Comparison of ENCODE assay signal across 8 cellular contexts in the genomic region with DNA sequence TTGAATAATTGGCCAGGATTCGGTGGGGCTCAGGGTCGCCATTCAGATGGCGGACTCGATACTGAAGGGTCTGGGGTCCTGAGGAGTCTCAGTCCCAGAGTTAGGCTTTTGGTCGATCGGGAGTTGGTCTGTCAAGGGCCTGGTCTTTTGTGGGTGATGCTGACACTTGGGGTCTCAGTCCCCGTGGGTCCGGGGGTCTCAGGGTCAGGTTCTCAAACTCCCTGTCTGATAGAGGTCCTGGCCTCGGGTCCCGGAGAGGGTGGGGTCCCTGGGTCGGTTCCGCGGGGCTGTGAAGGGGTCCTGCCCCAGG. TPM values are rescaled to one million over a fixed set of nuclear protein-coding genes. Genes with fewer than 3 reads are reported as not detected.
A peak's percentile ranks its signal among the peaks of the same experiment; 100 is the strongest.
DNase-seq lines count a peak whose midpoint lies in the region; ATAC-seq and TF ChIP-seq lines count a peak whose summit lies in the region.

No MANE protein-coding gene starts in this region.

- H3K4me3 ChIP-seq in adrenal gland (peak overlapping the region; percentile 59 to 94 (median 84)), liver (ENCODE audit: low read depth in 1 of 3, low read length in 3 of 3) (peak overlapping the region; percentile 78 to 84 (median 82)), thyroid gland (replicated peaks in 1 of 3) (peak overlapping the region; percentile 59 to 92 (median 60))

- peaks cover 44% of the 10 kb centered on the region for H3K36me3 Mint-ChIP-seq in activated CD4-positive, alpha-beta T cell treated with anti-CD3 and anti-CD28 coated beads, Interleukin-2, amount 10 ng/mL, durations not matched to agents 7 days and 5 days (ENCODE audit: low read depth)

- WGBS in adrenal gland, 4 donors = 8 to 18% (median 10%) methylated on average over 5 to 13 of the region's 13 CpGs
- 12% methylated on average over 13 of the region's 13 CpGs for WGBS in liver
- 8 to 14% methylated on average over 6 to 8 of the region's 13 CpGs for WGBS in thyroid gland, 2 donors

- H3K36me3 ChIP-seq in adrenal gland (replicated peaks in 1 of 2) = peaks cover 0 to 54% of the 10 kb centered on the region in 2 donors
- peaks cover 13 to 44% (median 25%) of the 10 kb centered on the region in 4 donors for H3K36me3 ChIP-seq in liver (ENCODE audit: control insufficient read depth in 4 of 4, insufficient read depth in 3 of 4, low read depth in 1 of 4, low read length in 3 of 4)
- peaks cover 25 to 52% of the 10 kb centered on the region in 2 donors for H3K36me3 ChIP-seq in thyroid gland

- TF ChIP-seq CTCF in adrenal gland (IDR thresholded peaks at IDR 0.05) (no peak), liver (IDR thresholded peaks at IDR 0.05; ENCODE audit: low read depth, low read length, missing input control) (peak; percentile 38), thyroid gland (IDR thresholded peaks at IDR 0.05) (peak in 1 of 6 experiments; percentile 51), GM13977 (IDR thresholded peaks at IDR 0.05; ENCODE audit: extremely low read depth, insufficient read depth, missing control alignments) (no peak)

- peak overlapping the region; percentile 89 for H3K27ac Mint-ChIP-seq in activated CD4-positive, alpha-beta T cell treated with anti-CD3 and anti-CD28 coated beads, Interleukin-2, amount 10 ng/mL, durations not matched to agents 7 days and 5 days

- H3K27ac ChIP-seq in adrenal gland = peak overlapping the region in 4 of 5 donors; percentile 57 to 94 (median 85)
- peak overlapping the region; percentile 90 to 92 for H3K27ac ChIP-seq in liver (ENCODE audit: low read depth in 1 of 2, low read length in 2 of 2)
- H3K27ac ChIP-seq in thyroid gland = peak overlapping the region; percentile 82 to 85 (median 83)

- TF ChIP-seq RAD21 in liver (IDR thresholded peaks at IDR 0.05) = no peak

- H3K9me3 Mint-ChIP-seq in activated CD4-positive, alpha-beta T cell treated with anti-CD3 and anti-CD28 coated beads, Interleukin-2, amount 10 ng/mL, durations not matched to agents 7 days and 5 days = no peaks in the 10 kb centered on the region

- H3K4me1 ChIP-seq in adrenal gland (replicated peaks in 1 of 2) = peaks cover 16 to 33% of the 10 kb centered on the region in 2 donors
- H3K4me1 ChIP-seq in liver (ENCODE audit: control insufficient read depth in 4 of 4, insufficient read depth in 4 of 4, low read length in 3 of 4) = peaks cover 3 to 29% (median 24%) of the 10 kb centered on the region in 4 donors
- peaks cover 22 to 27% of the 10 kb centered on the region in 2 donors for H3K4me1 ChIP-seq in thyroid gland

- peaks cover 31% of the 10 kb centered on the region for H3K4me1 Mint-ChIP-seq in activated CD4-positive, alpha-beta T cell treated with anti-CD3 and anti-CD28 coated beads, Interleukin-2, amount 10 ng/mL, durations not matched to agents 7 days and 5 days

- in situ Hi-C loops in GM13977 (cut with MboI; ENCODE audit: low pct_unique_long_range_greater_than_20kb, low sequenced_read_pairs, unreplicated experiment) = no loop called here

- POLR2A ChIA-PET in activated CD4-positive, alpha-beta T cell treated with anti-CD3 and anti-CD28 coated beads, Interleukin-2, amount 10 ng/mL, durations not matched to agents 7 days and 5 days (lab: Charles Lee) = no interaction called here

- no peak for DNase-seq in activated CD4-positive, alpha-beta T cell treated with anti-CD3 and anti-CD28 coated beads, Interleukin-2, amount 10 ng/mL, durations not matched to agents 7 days and 5 days
- no peak for DNase-seq in activated CD4-positive, alpha-beta T cell treated with anti-CD3 and anti-CD28 coated beads for 48 hours
- DNase-seq in adrenal gland (no peak), thyroid gland (no peak), GM13977 (ENCODE audit: low spot score) (no peak), SIG-M5 treated with dmso at 0.1 percent for 504 hours (lab: John Stamatoyannopoulos, UW; ENCODE audit: unreplicated experiment) (no peak)

- intact Hi-C loops in adrenal gland (cut with DNase I) (no loop called here), thyroid gland (cut with DNase I) (no loop called here)

- H3K27me3 Mint-ChIP-seq in activated CD4-positive, alpha-beta T cell treated with anti-CD3 and anti-CD28 coated beads, Interleukin-2, amount 10 ng/mL, durations not matched to agents 7 days and 5 days = no peaks in the 10 kb centered on the region

- TF ChIP-seq POLR2A in adrenal gland (IDR thresholded peaks at IDR 0.05) (no peak), thyroid gland (IDR thresholded peaks at IDR 0.05) (no peak)

- H3K27me3 ChIP-seq in adrenal gland (no peaks in the 10 kb centered on the region), liver (ENCODE audit: control insufficient read depth in 4 of 4, insufficient read depth in 4 of 4, low read length in 3 of 4) (no peaks in the 10 kb centered on the region), thyroid gland (no peaks in the 10 kb centered on the region)

- CTCF ChIA-PET in activated CD4-positive, alpha-beta T cell treated with anti-CD3 and anti-CD28 coated beads, Interleukin-2, amount 10 ng/mL, durations not matched to agents 7 days and 5 days (lab: Charles Lee) = interaction anchor here (0.7 to 1.7 kb wide), 11 partner anchors 10 to 491 kb away, joined by 3 to 7 read pairs (median 4); partner anchors contain the start of genes CELSR3, IP6K2 and SLC26A6

- no peaks in the 10 kb centered on the region for H3K9me3 ChIP-seq in adrenal gland (replicated peaks in 1 of 3)
- H3K9me3 ChIP-seq in liver (ENCODE audit: control insufficient read depth in 4 of 4, low read length in 3 of 4) = no peaks in the 10 kb centered on the region
- H3K9me3 ChIP-seq in thyroid gland = no peaks in the 10 kb centered on the region

- ATAC-seq in GM21528 (IDR thresholded peaks at IDR 0.05; ENCODE audit: low FRiP score, unreplicated experiment) = no peak

- H3K9ac ChIP-seq in liver (ENCODE audit: low read depth in 1 of 2, low read length in 2 of 2) = peak overlapping the region; percentile 17 to 81

- peak overlapping the region; percentile 89 for H3K4me3 Mint-ChIP-seq in activated CD4-positive, alpha-beta T cell treated with anti-CD3 and anti-CD28 coated beads, Interleukin-2, amount 10 ng/mL, durations not matched to agents 7 days and 5 days

TF ChIP-seq in liver, 16 proteins besides CTCF, POLR2A, EP300 and RAD21:
- TF ChIP-seq EGR1 (IDR thresholded peaks at IDR 0.05; ENCODE audit: low read depth in 2 of 2) (no peak), FOXA2 (IDR thresholded peaks at IDR 0.05) (no peak), GABPA (IDR thresholded peaks at IDR 0.05 in 1 of 2, conservative IDR thresholded peaks at IDR 0.05 in 1 of 2) (no peak), HNF4A (conservative IDR thresholded peaks at IDR 0.05) (no peak)

RNA-seq across cellular contexts. Expression of gene NCKIPSD, which starts 0.5 kb away (rescaled TPM):
- total RNA-seq in activated CD4-positive, alpha-beta T cell treated with anti-CD3 and anti-CD28 coated beads, Interleukin-2, amount 10 ng/mL, durations not matched to agents 7 days and 5 days = 10 to 100 TPM; 41.5 to 42.6 TPM
- 10 to 100 TPM; 21.5 to 78.7 (median 36.3) TPM for total RNA-seq in adrenal gland
- polyA plus RNA-seq in adrenal gland = 10 to 100 TPM; 14.0 to 29.9 (median 15.7) TPM
- 10 to 100 TPM in 1 of 2 donors, 1 to 10 TPM in 1; 5.9 to 12.9 TPM for total RNA-seq in liver
- 10 to 100 TPM in 1 of 2 donors, 1 to 10 TPM in 1; 7.4 to 10.0 TPM for polyA plus RNA-seq in liver
- 10 to 100 TPM; 21.6 to 32.2 (median 31.7) TPM for total RNA-seq in thyroid gland

RNA-seq across cellular contexts. Expression of gene CELSR3, which starts 22.6 kb away (rescaled TPM):
- 1 to 10 TPM; 7.9 to 8.6 TPM for total RNA-seq in activated CD4-positive, alpha-beta T cell treated with anti-CD3 and anti-CD28 coated beads, Interleukin-2, amount 10 ng/mL, durations not matched to agents 7 days and 5 days
- total RNA-seq in adrenal gland (1 to 10 TPM in 5 of 8 donors, under 1 TPM in 3; 0.78 to 3.9 (median 1.3) TPM), liver (under 1 TPM; 0.33 to 0.37 TPM), thyroid gland (1 to 10 TPM in 2 of 4 donors, under 1 TPM in 2; 0.54 to 1.7 (median 1.0) TPM)
- polyA plus RNA-seq in adrenal gland (10 to 100 TPM in 1 of 3 donors, 1 to 10 TPM in 2; 1.4 to 23.5 (median 4.4) TPM), liver (under 1 TPM; 0.16 to 0.18 TPM)

RNA-seq across cellular contexts. Expression of gene IP6K2, which starts 31.8 kb away (rescaled TPM):
- 10 to 100 TPM; 56.6 to 61.2 TPM for total RNA-seq in activated CD4-positive, alpha-beta T cell treated with anti-CD3 and anti-CD28 coated beads, Interleukin-2, amount 10 ng/mL, durations not matched to agents 7 days and 5 days
- total RNA-seq in adrenal gland (100 to 1,000 TPM in 4 of 8 donors, 10 to 100 TPM in 4; 44.9 to 130 (median 98.4) TPM), liver (10 to 100 TPM; 23.3 to 25.4 TPM), thyroid gland (100 to 1,000 TPM in 2 of 4 donors, 10 to 100 TPM in 2; 64.3 to 145 (median 93.0) TPM)
- polyA plus RNA-seq in adrenal gland (100 to 1,000 TPM in 2 of 3 donors, 10 to 100 TPM in 1; 67.2 to 185 (median 182) TPM), liver (10 to 100 TPM; 21.8 to 37.6 TPM)

RNA-seq across cellular contexts. Expression of gene SLC26A6, which starts 50.0 kb away (rescaled TPM):
- total RNA-seq in activated CD4-positive, alpha-beta T cell treated with anti-CD3 and anti-CD28 coated beads, Interleukin-2, amount 10 ng/mL, durations not matched to agents 7 days and 5 days = 10 to 100 TPM; 41.3 to 45.7 TPM
- total RNA-seq in adrenal gland (10 to 100 TPM in 7 of 8 donors, 1 to 10 TPM in 1; 7.8 to 27.6 (median 15.7) TPM), liver (10 to 100 TPM in 1 of 2 donors, 1 to 10 TPM in 1; 7.5 to 13.1 TPM), thyroid gland (10 to 100 TPM in 2 of 4 donors, 1 to 10 TPM in 2; 7.5 to 19.1 (median 11.4) TPM)
- polyA plus RNA-seq in adrenal gland (10 to 100 TPM in 2 of 3 donors, 1 to 10 TPM in 1; 8.3 to 47.2 (median 23.5) TPM), liver (1 to 10 TPM; 4.4 to 5.1 TPM)
